8 cellular contexts compared by ENCODE assay signal in the genomic region with DNA sequence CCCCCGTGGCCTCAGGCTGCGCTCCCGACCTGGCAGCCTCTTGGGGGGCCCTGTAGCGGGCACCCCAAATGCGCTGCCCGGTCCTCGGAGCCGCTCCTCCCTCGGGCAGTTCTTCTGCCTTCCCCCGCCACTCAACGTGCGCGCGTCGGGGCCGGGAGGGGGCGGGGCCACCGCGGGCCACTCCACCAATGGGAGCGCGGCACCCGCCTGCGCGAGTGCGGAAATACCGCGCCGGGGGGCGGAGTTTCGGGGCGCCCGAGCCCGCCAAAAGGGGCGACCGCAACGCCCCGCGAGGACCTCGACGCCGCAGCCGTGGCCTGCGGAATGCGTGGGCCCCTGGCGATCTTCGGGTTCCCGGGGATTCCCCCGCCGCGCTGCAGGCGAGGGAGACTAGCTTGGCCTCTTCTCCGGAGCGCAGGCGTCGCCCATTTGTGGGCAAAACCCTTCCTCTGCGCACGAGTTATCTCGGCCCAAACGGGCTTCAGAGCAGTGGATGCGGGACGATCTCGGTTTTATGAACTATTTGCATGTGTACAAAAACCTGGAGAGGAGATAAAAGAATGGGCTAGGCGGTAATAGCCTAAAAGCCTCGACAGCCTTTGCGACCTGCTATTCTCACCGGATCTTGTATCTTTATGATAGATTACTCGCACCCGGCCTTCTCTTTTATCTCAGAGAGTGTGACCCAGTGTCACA. TPM values are rescaled to one million over a fixed set of nuclear protein-coding genes. Genes with fewer than 3 reads are reported as not detected.
DNase-seq lines count a peak whose midpoint lies in the region; ATAC-seq lines count a peak whose summit lies in the region.

Gene TASOR, minus strand, starts transcription at position 144 of the 696 bp plus-strand sequence. CDS start 259 bp downstream, outside the sequence.

- peak within 1 kb of the TSS; percentile 100 for H3K27ac ChIP-seq in BLaER1

- ATAC-seq in GM19025 (IDR thresholded peaks at IDR 0.05; ENCODE audit: low read depth, unreplicated experiment) = peak; percentile 82
- peak; percentile 76 for ATAC-seq in HG03342 (IDR thresholded peaks at IDR 0.05; ENCODE audit: unreplicated experiment)

- 0 out of 2 replicates have a peak, but pooled peaks cover 13% of the 10 kb centered on the region for H4K20me1 ChIP-seq in BLaER1

- H3K9me3 ChIP-seq in BLaER1 (peaks cover 23% of the 10 kb centered on the region), endocrine pancreas (ENCODE audit: control insufficient read depth, low read length) (no peaks in the 10 kb centered on the region)

- H3K4me1 ChIP-seq in BLaER1 = peaks cover 19% of the 10 kb centered on the region
- H3K4me1 ChIP-seq in endocrine pancreas (ENCODE audit: control insufficient read depth, insufficient read depth, low read length) = peaks cover 13% of the 10 kb centered on the region

- H3K4me3 ChIP-seq in BLaER1 (peak within 1 kb of the TSS; percentile 95), endocrine pancreas (ENCODE audit: control insufficient read depth, insufficient read depth, low read length) (peak within 1 kb of the TSS; percentile 94)

- DNase-seq in NOMO-1 (lab: John Stamatoyannopoulos, UW; ENCODE audit: unreplicated experiment in 2 of 2) (peak; percentile 57 to 80), mesenteric fat pad (ENCODE audit: low spot score) (peak; percentile 95)
- DNase-seq in activated CD8-positive, alpha-beta memory T cell treated with anti-CD3 and anti-CD28 coated beads, Interleukin-2, amount 50 U/mL, for 1 hour (ENCODE audit: extremely low read depth) = peak; percentile 40
- peak; percentile 56 for DNase-seq in stimulated activated CD8-positive, alpha-beta memory T cell treated with anti-CD3 and anti-CD28 coated beads, Interleukin-15, amount 100 ng/mL, for 1 hour (ENCODE audit: low read depth)

- peaks cover 14% of the 10 kb centered on the region for H3K36me3 ChIP-seq in BLaER1
- H3K36me3 ChIP-seq in endocrine pancreas (ENCODE audit: control insufficient read depth, insufficient read depth, low read length) = no peaks in the 10 kb centered on the region

- H3K9ac ChIP-seq in BLaER1 = peak within 1 kb of the TSS; percentile 99
- peak within 1 kb of the TSS; percentile 96 for H3K9ac ChIP-seq in endocrine pancreas (ENCODE audit: control insufficient read depth, insufficient read depth, low read length)

- no peaks in the 10 kb centered on the region for H3K27me3 ChIP-seq in BLaER1
- no peaks in the 10 kb centered on the region for H3K27me3 ChIP-seq in endocrine pancreas (ENCODE audit: control insufficient read depth, insufficient read depth, low read length)

- H3K4me2 ChIP-seq in BLaER1 = peak within 1 kb of the TSS; percentile 87

RNA-seq across cellular contexts. Expression of gene TASOR, which starts in this region (rescaled TPM):
- total RNA-seq in mesenteric fat pad = 47.9 TPM

Comparison
In these comparisons a context has a peak if more than half of its experiments do, and no peak if none do; other contexts are left out.
1. Peak in every context shown above with its lines: DNase-seq, ATAC-seq, H3K4me3 ChIP-seq and H3K27ac ChIP-seq.
2. DNase-seq: peak in every context shown above with its lines; median percentile 95 in mesenteric fat pad; 68 in NOMO-1; 56 in stimulated activated CD8-positive, alpha-beta memory T cell treated with anti-CD3 and anti-CD28 coated beads, Interleukin-15, amount 100 ng/mL, for 1 hour; 40 in activated CD8-positive, alpha-beta memory T cell treated with anti-CD3 and anti-CD28 coated beads, Interleukin-2, amount 50 U/mL, for 1 hour.